ENCODE assay signal across 1 cellular context in genomic region chr3:13200951-13201350, GRCh38.
TF ChIP-seq lines count a peak whose summit lies in the region.

No MANE protein-coding gene starts in this region.

TF ChIP-seq in HepG2, 621 proteins besides CTCF, POLR2A, EP300 and RAD21 (continued from another document):
- TF ChIP-seq ZNF687 (CRISPR knock-in tag; IDR thresholded peaks at IDR 0.05) = 0 out of 2 replicates have a peak, but pooled peaks have one; percentile 10
- no peak for TF ChIP-seq SP5 (CRISPR knock-in tag; IDR thresholded peaks at IDR 0.05; ENCODE audit: borderline replicate concordance, low read depth)
- TF ChIP-seq ZBTB33 (CRISPR knock-in tag; IDR thresholded peaks at IDR 0.05) = peak; percentile 69
- TF ChIP-seq ZGPAT (CRISPR knock-in tag; IDR thresholded peaks at IDR 0.05) = no peak
- no peak for TF ChIP-seq TEAD3 (CRISPR knock-in tag; optimal IDR thresholded peaks at IDR 0.05; ENCODE audit: borderline replicate concordance)
- TF ChIP-seq FOXK2 (IDR thresholded peaks at IDR 0.05) = no peak
- no peak for TF ChIP-seq STAT6 (CRISPR knock-in tag; IDR thresholded peaks at IDR 0.05; ENCODE audit: borderline replicate concordance)
- TF ChIP-seq SATB2 (CRISPR knock-in tag; IDR thresholded peaks at IDR 0.05) = no peak
- TF ChIP-seq ZNF891 (CRISPR knock-in tag; IDR thresholded peaks at IDR 0.05) = no peak
- TF ChIP-seq IRX3 (CRISPR knock-in tag; IDR thresholded peaks at IDR 0.05; ENCODE audit: borderline replicate concordance, low read depth) = no peak
- TF ChIP-seq ZNF260 (CRISPR knock-in tag; IDR thresholded peaks at IDR 0.05; ENCODE audit: borderline replicate concordance, low read depth) = no peak
- TF ChIP-seq IRF1 (CRISPR knock-in tag; IDR thresholded peaks at IDR 0.05; ENCODE audit: low read depth) = no peak
- no peak for TF ChIP-seq ZNF607 (CRISPR knock-in tag; IDR thresholded peaks at IDR 0.05; ENCODE audit: borderline replicate concordance)
- no peak for TF ChIP-seq SRSF9 (IDR thresholded peaks at IDR 0.05; ENCODE audit: borderline replicate concordance, insufficient read depth, low read depth, low read length, poor library complexity, severe bottlenecking)
- no peak for TF ChIP-seq NR0B2 (CRISPR knock-in tag; IDR thresholded peaks at IDR 0.05)
- no peak for TF ChIP-seq XBP1 (CRISPR knock-in tag; IDR thresholded peaks at IDR 0.05)
- TF ChIP-seq MIER2 (CRISPR knock-in tag; IDR thresholded peaks at IDR 0.05) = no peak
- TF ChIP-seq PCBP2 (optimal IDR thresholded peaks at IDR 0.05; ENCODE audit: low read depth, low read length, poor library complexity, severe bottlenecking) = no peak
- no peak for TF ChIP-seq ZBTB10 (CRISPR knock-in tag; IDR thresholded peaks at IDR 0.05; ENCODE audit: borderline replicate concordance)
- TF ChIP-seq BRCA1 (CRISPR knock-in tag; IDR thresholded peaks at IDR 0.05) = no peak
- TF ChIP-seq GABPB1 (CRISPR knock-in tag; IDR thresholded peaks at IDR 0.05) = no peak
- no peak for TF ChIP-seq THAP7 (CRISPR knock-in tag; IDR thresholded peaks at IDR 0.05)
- TF ChIP-seq MATR3 (CRISPR knock-in tag; IDR thresholded peaks at IDR 0.05) = no peak
- TF ChIP-seq ZNF75D (CRISPR knock-in tag; IDR thresholded peaks at IDR 0.05; ENCODE audit: borderline replicate concordance) = no peak
- TF ChIP-seq ZBTB38 (CRISPR knock-in tag; IDR thresholded peaks at IDR 0.05) = peak; percentile 48; the same call in 1 of the 2 replicates
- TF ChIP-seq STAG1 (CRISPR knock-in tag; IDR thresholded peaks at IDR 0.05) = peak; percentile 56
- TF ChIP-seq ATF4 (CRISPR knock-in tag; IDR thresholded peaks at IDR 0.05) = no peak
- TF ChIP-seq ZNF772 (CRISPR knock-in tag; IDR thresholded peaks at IDR 0.05) = no peak
- no peak for TF ChIP-seq MNT (IDR thresholded peaks at IDR 0.05)
- no peak for TF ChIP-seq ZEB1 (IDR thresholded peaks at IDR 0.05; ENCODE audit: insufficient replicate concordance, low read depth)
- TF ChIP-seq SMC3 (IDR thresholded peaks at IDR 0.05; ENCODE audit: low read length) = peak; percentile 12; the same call in 1 of the 2 replicates
- TF ChIP-seq SIN3B (IDR thresholded peaks at IDR 0.05; ENCODE audit: low read length) = no peak
- no peak for TF ChIP-seq ZNF354B (CRISPR knock-in tag; IDR thresholded peaks at IDR 0.05)
- TF ChIP-seq MED8 (CRISPR knock-in tag; IDR thresholded peaks at IDR 0.05; ENCODE audit: insufficient replicate concordance) = no peak
- no peak for TF ChIP-seq NCOA5 (CRISPR knock-in tag; IDR thresholded peaks at IDR 0.05)
- no peak for TF ChIP-seq ZNF746 (CRISPR knock-in tag; IDR thresholded peaks at IDR 0.05)
TF ChIP-seq in HepG2: peak in this region for 5.
